In genomic region chr20:45247860-45248259, GRCh38 we compare ENCODE assay signal across 33 cellular contexts. TPM values are rescaled to one million over a fixed set of nuclear protein-coding genes. Genes with fewer than 3 reads are reported as not detected.
"Had no signal": no experiment of that assay in that cellular context is flagged by ENCODE, and none has a peak within 500 bp of the region (broad histone marks: within the 10 kb centered on the region; RNA-seq: fewer than 3 reads in every experiment).

No MANE protein-coding gene starts in this region.

- H3K4me1 ChIP-seq: body of pancreas, gastroesophageal sphincter had no signal

- H3K27me3 ChIP-seq: body of pancreas had no signal

- H3K36me3 ChIP-seq: esophagus squamous epithelium, gastroesophageal sphincter, WERI-Rb-1 had no signal

- ATAC-seq: activated CD4-positive, CD25-positive, alpha-beta regulatory T cell treated with anti-CD3 and anti-CD28 coated beads, Interleukin-2, amount 50 U/mL, for 24 hours; activated CD8-positive, alpha-beta T cell treated with anti-CD3 and anti-CD28 coated beads for 36 hours; activated T-cell treated with anti-CD3 and anti-CD28 coated beads, Interleukin-2, amount 50 U/mL, for 4 hours; activated T-helper 17 cell treated with anti-CD3 and anti-CD28 coated beads, Interleukin-2, amount 50 U/mL, for 72 hours; body of pancreas; effector memory CD8-positive, alpha-beta T cell; gastroesophageal sphincter; T-helper 17 cell had no signal

- DNase-seq: activated B cell treated with CpG ODN at 0.5 μM for 24 hours; activated CD4-positive, alpha-beta T cell treated with anti-CD3 and anti-CD28 coated beads for 48 hours; activated CD4-positive, alpha-beta T cell treated with anti-CD3 and anti-CD28 coated beads, Interleukin-2, amount 50 U/mL, for 1 hour; activated CD4-positive, alpha-beta T cell treated with anti-CD3 and anti-CD28 coated beads, Interleukin-2, amount 50 U/mL, for 48 hours; activated CD8-positive, alpha-beta memory T cell treated with anti-CD3 and anti-CD28 coated beads for 24 hours; activated CD8-positive, alpha-beta T cell treated with anti-CD3 and anti-CD28 coated beads for 36 hours; activated effector memory CD4-positive, alpha-beta T cell treated with Interleukin-2 at 50 U/mL for 16 hours; activated gamma-delta T cell treated with Interleukin-2 at 50 U/mL for 16 hours; activated naive CD4-positive, alpha-beta T cell treated with anti-CD3 and anti-CD28 coated beads, Interleukin-2, amount 50 U/mL, for 16 hours; activated naive CD4-positive, alpha-beta T cell treated with Interleukin-2 at 50 U/mL for 16 hours; activated T-cell treated with anti-CD3 and anti-CD28 coated beads, Interleukin-2, amount 50 U/mL, for 4 hours; amniotic stem cell; anterior cingulate cortex; body of pancreas; caudate nucleus; cortex of kidney; dermis blood vessel endothelial cell; effector CD4-positive, alpha-beta T cell; effector memory CD8-positive, alpha-beta T cell; erythroblast; esophagus squamous epithelium; foreskin melanocyte; T-helper 1 cell; T-helper 17 cell; T1000; WERI-Rb-1 had no signal

- H3K4me3 ChIP-seq: body of pancreas, esophagus squamous epithelium, gastroesophageal sphincter had no signal

- H3K27ac ChIP-seq: body of pancreas, esophagus squamous epithelium, gastroesophageal sphincter, WERI-Rb-1 had no signal

- H3K9me3 ChIP-seq: body of pancreas, esophagus squamous epithelium, gastroesophageal sphincter had no signal

RNA-seq across cellular contexts. Expression of gene SLPI, which starts 6.5 kb away (rescaled TPM):
- total RNA-seq: activated B cell treated with CpG ODN at 0.5 μM for 24 hours; activated CD8-positive, alpha-beta T cell treated with anti-CD3 and anti-CD28 coated beads for 36 hours; activated T-helper 17 cell treated with anti-CD3 and anti-CD28 coated beads, Interleukin-2, amount 50 U/mL, for 72 hours; fibroblast of villous mesenchyme; glomerular endothelial cell; T-helper 17 cell had no signal

RNA-seq across cellular contexts. Expression of gene SEMG2, which starts 26.7 kb away (rescaled TPM):
- total RNA-seq: activated B cell treated with CpG ODN at 0.5 μM for 24 hours; activated CD8-positive, alpha-beta T cell treated with anti-CD3 and anti-CD28 coated beads for 36 hours; activated T-cell treated with anti-CD3 and anti-CD28 coated beads, Interleukin-2, amount 50 U/mL, for 4 hours; activated T-helper 17 cell treated with anti-CD3 and anti-CD28 coated beads, Interleukin-2, amount 50 U/mL, for 72 hours; body of pancreas; chondrocyte; dermis blood vessel endothelial cell; esophagus squamous epithelium; fibroblast of lung; fibroblast of villous mesenchyme; gastroesophageal sphincter; glomerular endothelial cell; T-helper 17 cell had no signal

RNA-seq across cellular contexts. Expression of gene SEMG1, which starts 41.0 kb away (rescaled TPM):
- total RNA-seq: activated B cell treated with CpG ODN at 0.5 μM for 24 hours; activated CD8-positive, alpha-beta T cell treated with anti-CD3 and anti-CD28 coated beads for 36 hours; activated T-cell treated with anti-CD3 and anti-CD28 coated beads, Interleukin-2, amount 50 U/mL, for 4 hours; activated T-helper 17 cell treated with anti-CD3 and anti-CD28 coated beads, Interleukin-2, amount 50 U/mL, for 72 hours; body of pancreas; chondrocyte; dermis blood vessel endothelial cell; esophagus squamous epithelium; fibroblast of lung; fibroblast of villous mesenchyme; gastroesophageal sphincter; glomerular endothelial cell; T-helper 17 cell had no signal

RNA-seq across cellular contexts. Expression of gene RBPJL, which starts 58.8 kb away (rescaled TPM):
- total RNA-seq: activated B cell treated with CpG ODN at 0.5 μM for 24 hours; activated CD8-positive, alpha-beta T cell treated with anti-CD3 and anti-CD28 coated beads for 36 hours; activated T-helper 17 cell treated with anti-CD3 and anti-CD28 coated beads, Interleukin-2, amount 50 U/mL, for 72 hours; chondrocyte; dermis blood vessel endothelial cell; esophagus squamous epithelium; fibroblast of lung; fibroblast of villous mesenchyme; gastroesophageal sphincter; glomerular endothelial cell; T-helper 17 cell had no signal
